ENCODE assay signal across 1 cellular context in genomic region chr10:97649405-97649750, GRCh38.
TF ChIP-seq lines count a peak whose summit lies in the region.

No MANE protein-coding gene starts in this region.

TF ChIP-seq in HCT116, 20 proteins besides CTCF, POLR2A, EP300 and RAD21:
- TF ChIP-seq SRF (IDR thresholded peaks at IDR 0.05; ENCODE audit: low read depth) = peak; percentile 10; the same call in 1 of the 2 replicates
TF ChIP-seq in HCT116: peak in this region for 1; not testable (repeated sequence) for 19.
